ENCODE assay signal across 9 cellular contexts in genomic region chr17:11986939-11987329, GRCh38. TPM values are rescaled to one million over a fixed set of nuclear protein-coding genes. Genes with fewer than 3 reads are reported as not detected.
A peak's percentile ranks its signal among the peaks of the same experiment; 100 is the strongest.
DNase-seq lines count a peak whose midpoint lies in the region; TF ChIP-seq lines count a peak whose summit lies in the region.
"Had no signal": no experiment of that assay in that cellular context is flagged by ENCODE, and none has a peak within 500 bp of the region (broad histone marks: within the 10 kb centered on the region; RNA-seq: fewer than 3 reads in every experiment).

No MANE protein-coding gene starts in this region.

- no peaks in the 10 kb centered on the region for H3K4me1 ChIP-seq in NT2/D1 (ENCODE audit: insufficient read depth, insufficient read length)
- no peaks in the 10 kb centered on the region for H3K4me1 ChIP-seq in CD8-positive, alpha-beta memory T cell (ENCODE audit: insufficient read depth, low read length)

- H3K4me3 Mint-ChIP-seq in nephron progenitor cell, result no peak overlapping the region
- no peak overlapping the region for H3K4me3 Mint-ChIP-seq in CD8-positive, alpha-beta memory T cell
- H3K4me3 Mint-ChIP-seq: CD4-positive, CD25-positive, alpha-beta regulatory T cell had no signal

- H3K27ac ChIP-seq in CD8-positive, alpha-beta memory T cell (ENCODE audit: low read depth, low read length), result no peak overlapping the region

- H3K9me3 Mint-ChIP-seq in nephron progenitor cell, result no peaks in the 10 kb centered on the region
- no peaks in the 10 kb centered on the region for H3K9me3 Mint-ChIP-seq in CD8-positive, alpha-beta memory T cell
- H3K9me3 Mint-ChIP-seq: CD4-positive, CD25-positive, alpha-beta regulatory T cell had no signal

- no peaks in the 10 kb centered on the region for H3K9me3 ChIP-seq in NT2/D1 (ENCODE audit: insufficient read depth, low read length)
- no peaks in the 10 kb centered on the region for H3K9me3 ChIP-seq in CD8-positive, alpha-beta memory T cell (ENCODE audit: low read length)

- H3K27me3 Mint-ChIP-seq in nephron progenitor cell (ENCODE audit: low read depth, poor library complexity), result no peaks in the 10 kb centered on the region
- H3K27me3 Mint-ChIP-seq in CD8-positive, alpha-beta memory T cell, result no peaks in the 10 kb centered on the region
- H3K27me3 Mint-ChIP-seq: CD4-positive, CD25-positive, alpha-beta regulatory T cell had no signal

- no peak overlapping the region for H3K4me3 ChIP-seq in NT2/D1 (ENCODE audit: insufficient read length, low read depth)
- no peak overlapping the region for H3K4me3 ChIP-seq in CD8-positive, alpha-beta memory T cell (ENCODE audit: low read length)

- DNase-seq in NCI-H2081 (lab: John Stamatoyannopoulos, UW) (peak; percentile 0 to 4), NCI-H2081 treated with DMSO at 0.1 percent for 48 hours (lab: John Stamatoyannopoulos, UW) (no peak), NT2/D1 (ENCODE audit: low read depth, low spot score) (peak; percentile 22), epidermal melanocyte (ENCODE audit: insufficient read length, low spot score) (peak; percentile 51), nephron progenitor cell (peak; percentile 8), MV-4-11 (lab: John Stamatoyannopoulos, UW) (no peak), NCI-H1092 treated with DMSO at 0.1 percent for 48 hours (lab: John Stamatoyannopoulos, UW) (no peak)
- DNase-seq in CD8-positive, alpha-beta memory T cell, result no peak

- peaks cover 56% of the 10 kb centered on the region for H3K36me3 Mint-ChIP-seq in nephron progenitor cell (ENCODE audit: low read depth)
- peaks cover 34 to 87% (median 47%) of the 10 kb centered on the region in 3 donors for H3K36me3 Mint-ChIP-seq in CD8-positive, alpha-beta memory T cell

- peaks cover 7% of the 10 kb centered on the region for H3K4me1 Mint-ChIP-seq in nephron progenitor cell
- H3K4me1 Mint-ChIP-seq in CD8-positive, alpha-beta memory T cell, result peaks cover 26 to 36% (median 34%) of the 10 kb centered on the region in 3 donors

- CTCF ChIA-PET in CD8-positive, alpha-beta memory T cell (lab: Charles Lee), result interaction anchor here (1.3 kb wide), 1 partner anchor 10 kb away, joined by 4 read pairs; the partner anchor contains the start of gene ZNF18

- peaks cover 24% of the 10 kb centered on the region for H3K36me3 ChIP-seq in NT2/D1 (ENCODE audit: insufficient read depth, insufficient read length, low read length)
- H3K36me3 ChIP-seq in CD8-positive, alpha-beta memory T cell (ENCODE audit: insufficient read depth, low read length), result peaks cover 28% of the 10 kb centered on the region

- H3K9ac ChIP-seq in NT2/D1 (ENCODE audit: insufficient read length, low read depth), result no peak overlapping the region

- no peaks in the 10 kb centered on the region for H3K27me3 ChIP-seq in NT2/D1 (ENCODE audit: insufficient read depth, insufficient read length)
- H3K27me3 ChIP-seq in CD8-positive, alpha-beta memory T cell (ENCODE audit: insufficient read depth, low read length, poor library complexity, severe bottlenecking), result no peaks in the 10 kb centered on the region

- no peak overlapping the region for H3K27ac Mint-ChIP-seq in nephron progenitor cell
- no peak overlapping the region for H3K27ac Mint-ChIP-seq in CD8-positive, alpha-beta memory T cell
- H3K27ac Mint-ChIP-seq: CD4-positive, CD25-positive, alpha-beta regulatory T cell had no signal

- POLR2A ChIA-PET in CD8-positive, alpha-beta memory T cell (lab: Charles Lee), result no interaction called here

- peak; percentile 60 for TF ChIP-seq CTCF in nephron progenitor cell (IDR thresholded peaks at IDR 0.05)

RNA-seq across cellular contexts. Expression of gene ZNF18, which starts 10.3 kb away (rescaled TPM):
- 1 to 10 TPM; 5.7 to 7.2 TPM for total RNA-seq in CD8-positive, alpha-beta memory T cell
- polyA plus RNA-seq in CD8-positive, alpha-beta memory T cell, result 9.1 TPM

RNA-seq across cellular contexts. Expression of gene MAP2K4, which starts 33.7 kb away (rescaled TPM):
- total RNA-seq in CD8-positive, alpha-beta memory T cell, result 10 to 100 TPM; 45.9 to 46.2 TPM
- 30.3 TPM for polyA plus RNA-seq in CD8-positive, alpha-beta memory T cell

Comparison
In these comparisons a context has a peak if more than half of its experiments do, and no peak if none do; other contexts are left out.
1. DNase-seq: peak in NCI-H2081 (2 of 2), NT2/D1 (single experiment), epidermal melanocyte (single experiment) and nephron progenitor cell (single experiment); none in NCI-H2081 treated with DMSO at 0.1 percent for 48 hours (single experiment), CD8-positive, alpha-beta memory T cell (0 of 5), MV-4-11 (single experiment) and NCI-H1092 treated with DMSO at 0.1 percent for 48 hours (single experiment).